Comparison of ENCODE assay signal across 11 cellular contexts in the genomic region with DNA sequence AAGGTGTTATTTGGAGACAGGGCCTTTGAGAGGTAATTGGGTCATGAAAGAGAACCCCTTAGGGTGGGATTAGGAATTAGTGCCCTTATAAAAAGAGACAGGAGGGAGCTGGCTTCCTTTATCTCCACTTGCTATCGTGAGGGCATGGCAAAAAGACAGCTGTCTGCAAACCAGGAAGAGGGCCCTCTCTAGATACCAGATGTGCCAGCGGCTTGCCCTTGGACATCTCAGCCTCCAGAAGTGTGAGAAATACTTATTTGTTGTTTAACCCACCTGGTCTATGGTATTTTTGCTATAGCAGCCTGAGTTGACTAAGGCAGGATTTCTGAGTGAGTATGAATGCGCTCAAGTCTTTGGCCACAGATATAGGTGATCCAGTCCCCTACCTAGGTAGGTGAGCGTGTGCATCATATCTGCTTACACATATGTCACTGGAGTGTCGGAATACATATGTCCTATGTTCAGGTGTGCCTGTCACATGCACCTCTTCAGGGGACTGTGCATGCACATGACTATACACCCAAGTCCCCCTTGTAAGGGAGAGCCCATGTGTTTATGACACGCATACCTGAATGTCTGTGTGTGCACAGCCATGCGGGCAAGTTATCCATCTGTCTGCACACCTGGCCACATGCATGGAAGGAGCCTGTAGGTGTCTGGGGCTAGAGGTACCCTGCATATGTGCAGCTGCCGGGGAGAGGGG. TPM values are rescaled to one million over a fixed set of nuclear protein-coding genes. Genes with fewer than 3 reads are reported as not detected.
DNase-seq lines count a peak whose midpoint lies in the region; ATAC-seq, FAIRE-seq and TF ChIP-seq lines count a peak whose summit lies in the region.
"Had no signal": no experiment of that assay in that cellular context is flagged by ENCODE, and none has a peak within 500 bp of the region (broad histone marks: within the 10 kb centered on the region; RNA-seq: fewer than 3 reads in every experiment).

No MANE protein-coding gene starts in this region.

- intact Hi-C loops in spleen (cut with DNase I; ENCODE audit: low total_unique reads) = no loop called here

- WGBS in spleen, 5 donors = 48 to 63% (median 58%) methylated on average over 7 to 8 of the region's 8 CpGs

- H3K4me3 ChIP-seq in astrocyte (ENCODE audit: insufficient read depth, low read depth, low read length) (no peak overlapping the region), spleen (peak overlapping the region in 5 of 8 donors; percentile 84 to 97 (median 89))

- H3K36me3 ChIP-seq in astrocyte (ENCODE audit: insufficient read depth, low read length) (no peaks in the 10 kb centered on the region), spleen (no peaks in the 10 kb centered on the region)
- H3K36me3 ChIP-seq: adrenal gland had no signal

- H3K4me1 ChIP-seq in astrocyte (ENCODE audit: insufficient read depth, low read length) = peaks cover 12% of the 10 kb centered on the region
- H3K4me1 ChIP-seq in spleen = peaks cover 37 to 100% (median 70%) of the 10 kb centered on the region in 6 donors

- H3K36me3 Mint-ChIP-seq in activated T-cell treated with anti-CD3 and anti-CD28 coated beads, Interleukin-2, amount 50 U/mL, for 4 hours (ENCODE audit: insufficient read depth) = peaks cover 4% of the 10 kb centered on the region
- H3K36me3 Mint-ChIP-seq in astrocyte (ENCODE audit: low read depth, unreplicated experiment) (peaks cover 4% of the 10 kb centered on the region), nephron progenitor cell (ENCODE audit: low read depth) (no peaks in the 10 kb centered on the region)

- no peak overlapping the region for H2AFZ ChIP-seq in astrocyte (ENCODE audit: low read depth, low read length)

- no peaks in the 10 kb centered on the region for H3K9me3 Mint-ChIP-seq in activated T-cell treated with anti-CD3 and anti-CD28 coated beads, Interleukin-2, amount 50 U/mL, for 4 hours
- peaks cover 6% of the 10 kb centered on the region for H3K9me3 Mint-ChIP-seq in astrocyte (ENCODE audit: unreplicated experiment)
- no peaks in the 10 kb centered on the region for H3K9me3 Mint-ChIP-seq in nephron progenitor cell

- no peaks in the 10 kb centered on the region for H3K79me2 ChIP-seq in astrocyte (ENCODE audit: insufficient read depth, low read length)

- DNase-seq in activated T-cell treated with anti-CD3 and anti-CD28 coated beads, Interleukin-2, amount 50 U/mL, for 4 hours = no peak
- no peak for DNase-seq in activated T-cell treated with anti-CD3 and anti-CD28 coated beads, Interleukin-2, amount 50 U/mL, for 48 hours
- DNase-seq in MV-4-11 (lab: John Stamatoyannopoulos, UW) (peak; percentile 24), astrocyte (ENCODE audit: low read depth) (no peak), spleen (no peak), nephron progenitor cell (no peak), occipital lobe (lab: John Stamatoyannopoulos, UW) (no peak)

- peak in 1 of 2 donors; percentile 5 for ATAC-seq in activated T-cell treated with anti-CD3 and anti-CD28 coated beads, Interleukin-2, amount 50 U/mL, for 4 hours
- ATAC-seq in HG03025 (IDR thresholded peaks at IDR 0.05; ENCODE audit: low FRiP score, unreplicated experiment) = no peak

- peaks cover 72% of the 10 kb centered on the region for H3K4me1 Mint-ChIP-seq in activated T-cell treated with anti-CD3 and anti-CD28 coated beads, Interleukin-2, amount 50 U/mL, for 4 hours (ENCODE audit: low read depth)
- peaks cover 14% of the 10 kb centered on the region for H3K4me1 Mint-ChIP-seq in astrocyte (ENCODE audit: low read depth, unreplicated experiment)
- H3K4me1 Mint-ChIP-seq in nephron progenitor cell = peaks cover 15% of the 10 kb centered on the region

- peak overlapping the region; percentile 28 for H3K27ac Mint-ChIP-seq in astrocyte (ENCODE audit: unreplicated experiment)
- no peak overlapping the region for H3K27ac Mint-ChIP-seq in nephron progenitor cell

- H3K27ac ChIP-seq in astrocyte (ENCODE audit: low read depth, low read length) (no peak overlapping the region), spleen (peak overlapping the region in 7 of 8 donors; percentile 47 to 92 (median 89))
- H3K27ac ChIP-seq: adrenal gland had no signal

- no peak for FAIRE-seq in astrocyte (lab: Jason Lieb, UNC)
- FAIRE-seq: endometrium had no signal

- H4K20me1 ChIP-seq in astrocyte (ENCODE audit: insufficient read depth, low read length) = no peaks in the 10 kb centered on the region

- H3K27me3 ChIP-seq in astrocyte (ENCODE audit: insufficient read depth, low read length) = no peaks in the 10 kb centered on the region
- H3K27me3 ChIP-seq in spleen (replicated peaks in 1 of 7) = no peaks in the 10 kb centered on the region
- H3K27me3 ChIP-seq: adrenal gland had no signal

- TF ChIP-seq CTCF in astrocyte (IDR thresholded peaks at IDR 0.05; ENCODE audit: insufficient read depth, low read depth, low read length) = no peak
- TF ChIP-seq CTCF in spleen (IDR thresholded peaks at IDR 0.05 in 8 of 11, conservative IDR thresholded peaks at IDR 0.05 in 3 of 11) = no peak
- no peak for TF ChIP-seq CTCF in nephron progenitor cell (IDR thresholded peaks at IDR 0.05)

- peak overlapping the region; percentile 84 for H3K4me3 Mint-ChIP-seq in activated T-cell treated with anti-CD3 and anti-CD28 coated beads, Interleukin-2, amount 50 U/mL, for 4 hours
- H3K4me3 Mint-ChIP-seq in astrocyte (ENCODE audit: unreplicated experiment) (peak overlapping the region; percentile 50), nephron progenitor cell (no peak overlapping the region)

- TF ChIP-seq POLR2A in spleen (IDR thresholded peaks at IDR 0.05) = no peak

- no peak overlapping the region for H3K9ac ChIP-seq in astrocyte (ENCODE audit: low read length)

- H3K27me3 Mint-ChIP-seq in activated T-cell treated with anti-CD3 and anti-CD28 coated beads, Interleukin-2, amount 50 U/mL, for 4 hours (ENCODE audit: low read depth) = no peaks in the 10 kb centered on the region
- peaks cover 28% of the 10 kb centered on the region for H3K27me3 Mint-ChIP-seq in astrocyte (ENCODE audit: low read depth, unreplicated experiment)
- peaks cover 52% of the 10 kb centered on the region for H3K27me3 Mint-ChIP-seq in nephron progenitor cell (ENCODE audit: low read depth, poor library complexity)

- no peak overlapping the region for H3K4me2 ChIP-seq in astrocyte (ENCODE audit: low read length)

- H3K9me3 ChIP-seq in astrocyte (ENCODE audit: insufficient read depth, low read depth, low read length) (no peaks in the 10 kb centered on the region), spleen (peaks cover 0 to 5% (median 0%) of the 10 kb centered on the region in 8 donors)
- H3K9me3 ChIP-seq: adrenal gland had no signal

RNA-seq across cellular contexts. Expression of a gene that starts 0.8 kb away (rescaled TPM):
- 10 to 100 TPM; 43.7 to 62.3 (median 46.2) TPM for total RNA-seq in activated T-cell treated with anti-CD3 and anti-CD28 coated beads, Interleukin-2, amount 50 U/mL, for 4 hours
- total RNA-seq in astrocyte (7.8 and 11.3 TPM in 2 replicates), spleen (100 to 1,000 TPM in 1 of 7 donors, 10 to 100 TPM in 6; 61.5 to 111 (median 77.1) TPM), occipital lobe (4.4 TPM)
- polyA plus RNA-seq in spleen = 10 to 100 TPM; 45.3 to 95.9 (median 61.6) TPM

RNA-seq across cellular contexts. Expression of a gene that starts 5.4 kb away (rescaled TPM):
- total RNA-seq in activated T-cell treated with anti-CD3 and anti-CD28 coated beads, Interleukin-2, amount 50 U/mL, for 4 hours = 100 to 1,000 TPM; 120 to 129 (median 127) TPM
- 103 and 106 TPM in 2 replicates for total RNA-seq in astrocyte
- 100 to 1,000 TPM in 4 of 7 donors, 10 to 100 TPM in 3; 92.4 to 211 (median 109) TPM for total RNA-seq in spleen
- polyA plus RNA-seq in spleen = 10 to 100 TPM; 50.1 to 96.6 (median 72.5) TPM
- 73.5 TPM for total RNA-seq in occipital lobe

RNA-seq across cellular contexts. Expression of a gene that starts 27.3 kb away (rescaled TPM):
- not detected for total RNA-seq in activated T-cell treated with anti-CD3 and anti-CD28 coated beads, Interleukin-2, amount 50 U/mL, for 4 hours
- not detected in 2 replicates for total RNA-seq in astrocyte
- total RNA-seq in spleen = under 1 TPM in 5 of 7 donors, not detected in 2; 0.13 to 0.77 (median 0.19) TPM
- polyA plus RNA-seq in spleen = under 1 TPM in 2 of 3 donors, not detected in 1; 0.02 to 0.06 TPM
- not detected for total RNA-seq in occipital lobe
- total RNA-seq: adrenal gland, LHCN-M2 had no signal
- polyA plus RNA-seq: adrenal gland had no signal

RNA-seq across cellular contexts. Expression of a gene that starts 43.6 kb away (rescaled TPM):
- total RNA-seq in activated T-cell treated with anti-CD3 and anti-CD28 coated beads, Interleukin-2, amount 50 U/mL, for 4 hours = not detected
- not detected in 2 replicates for total RNA-seq in astrocyte
- not detected for total RNA-seq in spleen
- not detected for polyA plus RNA-seq in spleen
- total RNA-seq in occipital lobe = not detected
- total RNA-seq: adrenal gland, LHCN-M2 had no signal
- polyA plus RNA-seq: adrenal gland had no signal

RNA-seq across cellular contexts. Expression of a gene that starts 45.2 kb away (rescaled TPM):
- total RNA-seq in activated T-cell treated with anti-CD3 and anti-CD28 coated beads, Interleukin-2, amount 50 U/mL, for 4 hours = 1 to 10 TPM; 3.7 to 5.1 (median 4.3) TPM
- total RNA-seq in astrocyte (2.3 and 2.8 TPM in 2 replicates), spleen (10 to 100 TPM; 19.3 to 80.7 (median 26.7) TPM), occipital lobe (4.4 TPM)
- 10 to 100 TPM; 25.9 to 32.5 (median 26.2) TPM for polyA plus RNA-seq in spleen
